In the genomic region with DNA sequence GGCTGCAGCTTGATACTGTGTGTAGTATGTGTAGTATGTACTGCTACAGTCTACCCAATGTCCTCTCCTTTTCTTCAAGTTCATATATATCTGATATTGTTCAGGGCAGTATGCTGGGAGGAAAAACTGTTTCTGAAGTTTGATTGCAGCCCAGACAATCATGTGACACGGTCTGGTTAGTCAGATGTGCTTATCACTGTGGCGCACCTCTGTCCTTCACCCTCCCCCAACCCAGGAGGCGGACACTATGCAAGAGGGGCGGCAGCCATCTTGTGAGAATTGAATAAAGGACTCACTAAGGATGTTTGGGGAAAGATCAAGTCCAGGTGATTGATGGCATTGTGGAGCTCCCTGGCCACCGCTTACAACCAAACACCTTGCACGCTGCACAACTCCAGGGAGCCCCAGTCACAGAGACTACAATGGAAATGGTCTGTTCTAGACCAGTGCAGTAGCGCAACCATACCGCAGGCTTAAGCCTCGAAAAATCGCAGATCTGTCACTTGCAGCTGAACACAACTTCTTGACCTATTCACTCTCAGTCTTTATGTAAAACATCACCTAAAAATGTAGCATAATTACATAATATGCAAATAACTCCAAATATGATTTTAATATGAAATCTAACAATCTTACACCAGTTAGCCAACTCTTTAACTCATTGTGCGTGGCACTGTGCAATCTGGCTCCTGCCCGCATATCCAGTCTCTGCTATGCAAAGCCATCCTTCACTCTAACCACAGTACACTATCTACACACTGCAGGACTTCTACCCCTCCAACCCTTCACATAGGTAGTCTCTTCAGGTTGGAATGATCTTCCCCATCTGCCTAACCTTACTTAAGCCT, we compare ENCODE assay signal across 25 cellular contexts.
DNase-seq lines count a peak whose midpoint lies in the region; ATAC-seq, FAIRE-seq and TF ChIP-seq lines count a peak whose summit lies in the region.
"Had no signal": no experiment of that assay in that cellular context is flagged by ENCODE, and none has a peak within 500 bp of the region (broad histone marks: within the 10 kb centered on the region; RNA-seq: fewer than 3 reads in every experiment).

No MANE protein-coding gene starts in this region.

- H3K9me3 ChIP-seq in K562 (replicated peaks; ENCODE audit: control insufficient read depth, insufficient read depth, low read depth, low read length) = no peaks in the 10 kb centered on the region
- H3K9me3 ChIP-seq: upper lobe of left lung had no signal

- DNase-seq in DMS 273 (lab: John Stamatoyannopoulos, UW; ENCODE audit: unreplicated experiment) (peak; percentile 8), DMS 273 treated with DMSO at 0.1 percent for 48 hours (lab: John Stamatoyannopoulos, UW) (no peak), OCI-M1 (lab: John Stamatoyannopoulos, UW) (peak; percentile 60), K562 (ENCODE audit: extremely low read depth in 1 of 4, low spot score in 3 of 4) (peak; percentile 37 to 70 (median 62)), NCI-H1694 treated with DMSO at 0.1 percent for 48 hours (lab: John Stamatoyannopoulos, UW) (no peak), SHP77 treated with DMSO at 0.1 percent for 48 hours (lab: John Stamatoyannopoulos, UW) (no peak)
- DNase-seq: activated CD4-positive, alpha-beta T cell treated with anti-CD3 and anti-CD28 coated beads for 36 hours; activated naive CD4-positive, alpha-beta T cell; activated T-cell treated with anti-CD3 and anti-CD28 coated beads, Interleukin-2, amount 50 U/mL, for 48 hours; brain microvascular endothelial cell; CD4-positive, alpha-beta T cell; DMS153; effector CD4-positive, alpha-beta T cell; GDM1; IMR-90; naive B cell; NCI-H1105; NCI-H2107; occipital lobe; upper lobe of left lung had no signal

- H3K9me1 ChIP-seq in K562 (ENCODE audit: control insufficient read depth, insufficient read depth, low read length) = no peaks in the 10 kb centered on the region

- no peaks in the 10 kb centered on the region for H4K20me1 ChIP-seq in K562 (replicated peaks; ENCODE audit: control insufficient read depth, insufficient read depth, low read length)

- H3K27me3 ChIP-seq in K562 (ENCODE audit: control insufficient read depth in 2 of 2, insufficient read depth in 2 of 2, low read length in 2 of 2) = no peaks in the 10 kb centered on the region
- H3K27me3 ChIP-seq: brain microvascular endothelial cell, upper lobe of left lung had no signal

- CTCF ChIA-PET in K562 (lab: Yijun Ruan, JAX; ENCODE audit: low intra/inter-chr PET ratio) = no interaction called here

- no peak for TF ChIP-seq CTCF in K562 (IDR thresholded peaks at IDR 0.05 in 2 of 3, conservative IDR thresholded peaks at IDR 0.05 in 1 of 3; ENCODE audit: insufficient read depth in 2 of 3, low read depth in 1 of 3, low read length in 3 of 3)

- TF ChIP-seq RAD21 in K562 (CRISPR knock-in tag; conservative IDR thresholded peaks at IDR 0.05 in 1 of 2, IDR thresholded peaks at IDR 0.05 in 1 of 2) = no peak

- no peak overlapping the region for H3K9ac ChIP-seq in K562 (ENCODE audit: insufficient read depth in 1 of 2, low read depth in 2 of 2, low read length in 2 of 2)

- in situ Hi-C loops in K562 (cut with MboI) = no loop called here

- H3K4me2 ChIP-seq in K562 (ENCODE audit: insufficient read depth, low read length) = peak overlapping the region; percentile 47

- BruUV-seq in K562 (replicated peaks; lab: Mats Ljungman, UMichigan) = no TSS peak

- peak; percentile 33 for ATAC-seq in GM19351 (IDR thresholded peaks at IDR 0.05; ENCODE audit: unreplicated experiment)
- peak; percentile 95 for ATAC-seq in K562
- ATAC-seq in HG03432 (IDR thresholded peaks at IDR 0.05; ENCODE audit: unreplicated experiment) = no peak
- ATAC-seq: activated CD4-positive, alpha-beta T cell treated with anti-CD3 and anti-CD28 coated beads for 36 hours; HCT116 had no signal

- no peak for TF ChIP-seq POLR2A in K562 (conservative IDR thresholded peaks at IDR 0.05)

- H2AFZ ChIP-seq in K562 (ENCODE audit: low read depth, low read length) = peak overlapping the region; percentile 83

- H3K4me1 ChIP-seq in K562 (replicated peaks in 1 of 2; ENCODE audit: control insufficient read depth in 2 of 2, insufficient read depth in 2 of 2, low read length in 2 of 2) = peaks cover 0 to 4% of the 10 kb centered on the region in 2 experiments; a peak in 2 of 5 replicates
- H3K4me1 ChIP-seq: upper lobe of left lung had no signal

- no peak overlapping the region for H3K4me3 ChIP-seq in K562
- H3K4me3 ChIP-seq: upper lobe of left lung had no signal

- 35% methylated on average over 12 of the region's 12 CpGs for WGBS in K562 (ENCODE audit: insufficient coverage, low coverage, missing lambda C conversion rate)

- no peak for FAIRE-seq in K562 (lab: Jason Lieb, UNC)
- FAIRE-seq: GM18507 had no signal

- H3K27ac ChIP-seq in K562 (ENCODE audit: extremely low read depth, low read depth, low read length) = no peak overlapping the region
- H3K27ac ChIP-seq: 22Rv1, brain microvascular endothelial cell, upper lobe of left lung had no signal

- TF ChIP-seq EP300 in K562 (IDR thresholded peaks at IDR 0.05; ENCODE audit: low read length) = no peak; the same call in 1 of the 2 replicates

- POLR2A ChIA-PET in K562 (lab: Yijun Ruan, JAX) = interaction anchor here (0.6 kb wide), 1 partner anchor 264 kb away, joined by 3 read pairs; no protein-coding TSS in a partner anchor

- no peaks in the 10 kb centered on the region for H3K36me3 ChIP-seq in K562 (ENCODE audit: control insufficient read depth, insufficient read depth, low read length)
- H3K36me3 ChIP-seq: brain microvascular endothelial cell, upper lobe of left lung had no signal

- intact Hi-C loops in K562 (cut with micrococcal nuclease) = loop anchor here (5.0 to 10.0 kb wide), 2 partner anchors 213 to 910 kb away; no protein-coding TSS in a partner anchor

- no peaks in the 10 kb centered on the region for H3K79me2 ChIP-seq in K562 (ENCODE audit: control insufficient read depth, insufficient read depth, low read length)

TF ChIP-seq in K562, 482 proteins besides CTCF, POLR2A, EP300 and RAD21 (continues in another document):
- TF ChIP-seq CREM (IDR thresholded peaks at IDR 0.05; ENCODE audit: low read depth) (no peak), PCBP1 (IDR thresholded peaks at IDR 0.05; ENCODE audit: low read depth, low read length, poor library complexity, severe bottlenecking) (no peak), ZNF354B (CRISPR knock-in tag; IDR thresholded peaks at IDR 0.05) (no peak), ZNF184 (CRISPR knock-in tag; IDR thresholded peaks at IDR 0.05) (no peak), TCF3 (CRISPR knock-in tag; IDR thresholded peaks at IDR 0.05) (peak; percentile 71), CHD4 (IDR thresholded peaks at IDR 0.05; ENCODE audit: insufficient read depth, insufficient replicate concordance, low read depth, low read length, poor library complexity, severe bottlenecking) (no peak), MAZ (CRISPR knock-in tag; conservative IDR thresholded peaks at IDR 0.05 in 1 of 2, IDR thresholded peaks at IDR 0.05 in 1 of 2) (peak in 1 of 2 experiments; percentile 20; a peak in 1 of 4 replicates), MCM2 (IDR thresholded peaks at IDR 0.05; ENCODE audit: low read depth) (no peak), SMARCA5 (IDR thresholded peaks at IDR 0.05) (no peak), TFAP4 (CRISPR knock-in tag; IDR thresholded peaks at IDR 0.05; ENCODE audit: borderline replicate concordance) (0 out of 2 replicates have a peak, but pooled peaks have one; percentile 36), ZBTB33 (CRISPR knock-in tag; IDR thresholded peaks at IDR 0.05) (no peak), SMAD4 (CRISPR knock-in tag; conservative IDR thresholded peaks at IDR 0.05) (peak; percentile 90), CBFA2T2 (conservative IDR thresholded peaks at IDR 0.05) (peak; percentile 70)
- TF ChIP-seq, protein P1, sequence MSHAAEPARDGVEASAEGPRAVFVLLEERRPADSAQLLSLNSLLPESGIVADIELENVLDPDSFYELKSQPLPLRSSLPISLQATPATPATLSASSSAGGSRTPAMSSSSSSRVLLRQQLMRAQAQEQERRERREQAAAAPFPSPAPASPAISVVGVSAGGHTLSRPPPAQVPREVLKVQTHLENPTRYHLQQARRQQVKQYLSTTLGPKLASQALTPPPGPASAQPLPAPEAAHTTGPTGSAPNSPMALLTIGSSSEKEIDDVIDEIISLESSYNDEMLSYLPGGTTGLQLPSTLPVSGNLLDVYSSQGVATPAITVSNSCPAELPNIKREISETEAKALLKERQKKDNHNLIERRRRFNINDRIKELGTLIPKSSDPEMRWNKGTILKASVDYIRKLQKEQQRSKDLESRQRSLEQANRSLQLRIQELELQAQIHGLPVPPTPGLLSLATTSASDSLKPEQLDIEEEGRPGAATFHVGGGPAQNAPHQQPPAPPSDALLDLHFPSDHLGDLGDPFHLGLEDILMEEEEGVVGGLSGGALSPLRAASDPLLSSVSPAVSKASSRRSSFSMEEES (CRISPR knock-in tag; IDR thresholded peaks at IDR 0.05) = peak; percentile 84

Comparison
In these comparisons a context has a peak if more than half of its experiments do, and no peak if none do; other contexts are left out.
1. DNase-seq: peak in DMS 273 (single experiment), OCI-M1 (single experiment) and K562 (4 of 4); none in DMS 273 treated with DMSO at 0.1 percent for 48 hours (single experiment), NCI-H1694 treated with DMSO at 0.1 percent for 48 hours (single experiment) and SHP77 treated with DMSO at 0.1 percent for 48 hours (single experiment).